Comparison of ENCODE assay signal across 1 cellular context in the genomic region with DNA sequence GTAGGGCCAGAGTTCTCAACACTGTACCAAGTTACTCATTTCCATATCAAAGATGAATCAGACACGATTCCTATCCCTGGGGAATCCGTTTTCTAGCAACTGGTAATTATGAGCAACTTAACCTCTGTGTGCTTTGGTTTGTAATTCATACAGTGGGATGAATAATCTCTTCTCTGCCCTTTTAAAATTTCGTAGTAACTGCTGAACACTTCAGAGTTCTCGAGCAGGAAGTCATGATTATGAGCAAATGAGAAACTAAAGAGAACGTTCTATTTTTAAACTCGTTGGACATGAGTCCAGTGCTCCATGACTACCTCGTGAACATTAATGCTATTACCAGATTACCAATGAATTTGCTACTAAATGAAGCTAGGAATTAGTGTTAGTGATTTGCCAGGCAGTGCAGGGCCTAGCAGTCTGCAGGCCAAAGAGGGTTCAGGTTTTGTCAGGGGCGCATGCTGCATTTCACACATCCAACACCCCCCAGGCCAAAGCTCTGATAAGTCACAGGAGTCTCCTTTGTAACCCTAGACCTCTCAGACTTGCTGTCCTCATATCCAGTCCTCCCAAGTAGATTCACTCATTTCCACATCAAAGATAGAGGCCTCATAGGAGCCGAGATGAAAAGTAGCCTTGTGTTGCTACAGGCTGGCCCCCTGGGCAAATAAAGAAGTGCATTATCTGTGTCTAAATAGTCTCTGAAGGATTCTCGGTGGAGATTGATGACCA.
TF ChIP-seq lines count a peak whose summit lies in the region.

No MANE protein-coding gene starts in this region.

TF ChIP-seq in SK-N-SH, 30 proteins besides CTCF, POLR2A, EP300 and RAD21 (continued from another document):
- TF ChIP-seq, protein P1, sequence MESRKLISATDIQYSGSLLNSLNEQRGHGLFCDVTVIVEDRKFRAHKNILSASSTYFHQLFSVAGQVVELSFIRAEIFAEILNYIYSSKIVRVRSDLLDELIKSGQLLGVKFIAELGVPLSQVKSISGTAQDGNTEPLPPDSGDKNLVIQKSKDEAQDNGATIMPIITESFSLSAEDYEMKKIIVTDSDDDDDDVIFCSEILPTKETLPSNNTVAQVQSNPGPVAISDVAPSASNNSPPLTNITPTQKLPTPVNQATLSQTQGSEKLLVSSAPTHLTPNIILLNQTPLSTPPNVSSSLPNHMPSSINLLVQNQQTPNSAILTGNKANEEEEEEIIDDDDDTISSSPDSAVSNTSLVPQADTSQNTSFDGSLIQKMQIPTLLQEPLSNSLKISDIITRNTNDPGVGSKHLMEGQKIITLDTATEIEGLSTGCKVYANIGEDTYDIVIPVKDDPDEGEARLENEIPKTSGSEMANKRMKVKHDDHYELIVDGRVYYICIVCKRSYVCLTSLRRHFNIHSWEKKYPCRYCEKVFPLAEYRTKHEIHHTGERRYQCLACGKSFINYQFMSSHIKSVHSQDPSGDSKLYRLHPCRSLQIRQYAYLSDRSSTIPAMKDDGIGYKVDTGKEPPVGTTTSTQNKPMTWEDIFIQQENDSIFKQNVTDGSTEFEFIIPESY (IDR thresholded peaks at IDR 0.05; ENCODE audit: borderline replicate concordance, low read depth), result no peak
- TF ChIP-seq GABPA (IDR thresholded peaks at IDR 0.05; ENCODE audit: low read depth) (no peak), POLR2AphosphoS5 (IDR thresholded peaks at IDR 0.05; ENCODE audit: low read depth, low read length) (no peak), NFIC (IDR thresholded peaks at IDR 0.05; ENCODE audit: borderline replicate concordance) (no peak), TEAD4 (IDR thresholded peaks at IDR 0.05; ENCODE audit: borderline replicate concordance, insufficient read depth) (no peak), EZH2phosphoT487 (IDR thresholded peaks at IDR 0.05; ENCODE audit: borderline replicate concordance, low read depth) (no peak)
- TF ChIP-seq, protein P2, sequence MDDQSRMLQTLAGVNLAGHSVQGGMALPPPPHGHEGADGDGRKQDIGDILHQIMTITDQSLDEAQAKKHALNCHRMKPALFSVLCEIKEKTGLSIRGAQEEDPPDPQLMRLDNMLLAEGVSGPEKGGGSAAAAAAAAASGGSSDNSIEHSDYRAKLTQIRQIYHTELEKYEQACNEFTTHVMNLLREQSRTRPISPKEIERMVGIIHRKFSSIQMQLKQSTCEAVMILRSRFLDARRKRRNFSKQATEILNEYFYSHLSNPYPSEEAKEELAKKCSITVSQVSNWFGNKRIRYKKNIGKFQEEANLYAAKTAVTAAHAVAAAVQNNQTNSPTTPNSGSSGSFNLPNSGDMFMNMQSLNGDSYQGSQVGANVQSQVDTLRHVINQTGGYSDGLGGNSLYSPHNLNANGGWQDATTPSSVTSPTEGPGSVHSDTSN (IDR thresholded peaks at IDR 0.05), result no peak
- TF ChIP-seq, protein P3, sequence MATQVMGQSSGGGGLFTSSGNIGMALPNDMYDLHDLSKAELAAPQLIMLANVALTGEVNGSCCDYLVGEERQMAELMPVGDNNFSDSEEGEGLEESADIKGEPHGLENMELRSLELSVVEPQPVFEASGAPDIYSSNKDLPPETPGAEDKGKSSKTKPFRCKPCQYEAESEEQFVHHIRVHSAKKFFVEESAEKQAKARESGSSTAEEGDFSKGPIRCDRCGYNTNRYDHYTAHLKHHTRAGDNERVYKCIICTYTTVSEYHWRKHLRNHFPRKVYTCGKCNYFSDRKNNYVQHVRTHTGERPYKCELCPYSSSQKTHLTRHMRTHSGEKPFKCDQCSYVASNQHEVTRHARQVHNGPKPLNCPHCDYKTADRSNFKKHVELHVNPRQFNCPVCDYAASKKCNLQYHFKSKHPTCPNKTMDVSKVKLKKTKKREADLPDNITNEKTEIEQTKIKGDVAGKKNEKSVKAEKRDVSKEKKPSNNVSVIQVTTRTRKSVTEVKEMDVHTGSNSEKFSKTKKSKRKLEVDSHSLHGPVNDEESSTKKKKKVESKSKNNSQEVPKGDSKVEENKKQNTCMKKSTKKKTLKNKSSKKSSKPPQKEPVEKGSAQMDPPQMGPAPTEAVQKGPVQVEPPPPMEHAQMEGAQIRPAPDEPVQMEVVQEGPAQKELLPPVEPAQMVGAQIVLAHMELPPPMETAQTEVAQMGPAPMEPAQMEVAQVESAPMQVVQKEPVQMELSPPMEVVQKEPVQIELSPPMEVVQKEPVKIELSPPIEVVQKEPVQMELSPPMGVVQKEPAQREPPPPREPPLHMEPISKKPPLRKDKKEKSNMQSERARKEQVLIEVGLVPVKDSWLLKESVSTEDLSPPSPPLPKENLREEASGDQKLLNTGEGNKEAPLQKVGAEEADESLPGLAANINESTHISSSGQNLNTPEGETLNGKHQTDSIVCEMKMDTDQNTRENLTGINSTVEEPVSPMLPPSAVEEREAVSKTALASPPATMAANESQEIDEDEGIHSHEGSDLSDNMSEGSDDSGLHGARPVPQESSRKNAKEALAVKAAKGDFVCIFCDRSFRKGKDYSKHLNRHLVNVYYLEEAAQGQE (IDR thresholded peaks at IDR 0.05; ENCODE audit: low read depth, low read length), result no peak
